In genomic region chrX:24672701-24673190, GRCh38 we compare ENCODE assay signal across 17 cellular contexts. TPM values are rescaled to one million over a fixed set of nuclear protein-coding genes. Genes with fewer than 3 reads are reported as not detected.
DNase-seq lines count a peak whose midpoint lies in the region; ATAC-seq and TF ChIP-seq lines count a peak whose summit lies in the region.
"Had no signal": no experiment of that assay in that cellular context is flagged by ENCODE, and none has a peak within 500 bp of the region (broad histone marks: within the 10 kb centered on the region; RNA-seq: fewer than 3 reads in every experiment).

No MANE protein-coding gene starts in this region.

- TF ChIP-seq POLR2A in esophagus muscularis mucosa (IDR thresholded peaks at IDR 0.05; ENCODE audit: low read depth) = no peak

- no peaks in the 10 kb centered on the region for H3K4me1 Mint-ChIP-seq in activated CD8-positive, alpha-beta memory T cell treated with anti-CD3 and anti-CD28 coated beads, Interleukin-2, amount 10 ng/mL, durations not matched to agents 7 days and 5 days

- no peaks in the 10 kb centered on the region for H3K4me1 ChIP-seq in esophagus muscularis mucosa
- no peaks in the 10 kb centered on the region for H3K4me1 ChIP-seq in A673 (ENCODE audit: insufficient read depth, low read length, poor library complexity, severe bottlenecking)
- H3K4me1 ChIP-seq: BLaER1 treated with 17β-estradiol and CSF1 and Interleukin-3, amounts not matched to agents 10 nM and 100 nM; heart left ventricle; prostate gland had no signal

- intact Hi-C loops in esophagus muscularis mucosa (cut with DNase I) (no loop called here), A673 (cut with micrococcal nuclease; ENCODE audit: unreplicated experiment) (no loop called here)

- H3K27ac Mint-ChIP-seq in activated CD8-positive, alpha-beta memory T cell treated with anti-CD3 and anti-CD28 coated beads, Interleukin-2, amount 10 ng/mL, durations not matched to agents 7 days and 5 days = no peak overlapping the region
- H3K27ac Mint-ChIP-seq: activated T-cell treated with anti-CD3 and anti-CD28 coated beads, Interleukin-2, amount 50 U/mL, for 72 hours had no signal

- no peaks in the 10 kb centered on the region for H3K36me3 Mint-ChIP-seq in activated CD8-positive, alpha-beta memory T cell treated with anti-CD3 and anti-CD28 coated beads, Interleukin-2, amount 10 ng/mL, durations not matched to agents 7 days and 5 days

- POLR2A ChIA-PET in A673 (lab: Charles Lee; ENCODE audit: low non-redundant PET) = interaction anchor here (0.6 kb wide), 1 partner anchor 23 kb away, joined by 3 read pairs; no protein-coding TSS in a partner anchor

- ATAC-seq in activated CD8-positive, alpha-beta memory T cell treated with anti-CD3 and anti-CD28 coated beads, Interleukin-2, amount 10 ng/mL, durations not matched to agents 7 days and 5 days = no peak
- ATAC-seq: activated T-cell treated with anti-CD3 and anti-CD28 coated beads, Interleukin-2, amount 50 U/mL, for 72 hours; heart left ventricle had no signal

- H3K9me3 Mint-ChIP-seq in activated CD8-positive, alpha-beta memory T cell treated with anti-CD3 and anti-CD28 coated beads, Interleukin-2, amount 10 ng/mL, durations not matched to agents 7 days and 5 days (ENCODE audit: low read depth) = no peaks in the 10 kb centered on the region
- H3K9me3 Mint-ChIP-seq: activated T-cell treated with anti-CD3 and anti-CD28 coated beads, Interleukin-2, amount 50 U/mL, for 72 hours had no signal

- 76% methylated on average over 11 of the region's 11 CpGs for WGBS in esophagus muscularis mucosa

- H3K27me3 Mint-ChIP-seq in activated CD8-positive, alpha-beta memory T cell treated with anti-CD3 and anti-CD28 coated beads, Interleukin-2, amount 10 ng/mL, durations not matched to agents 7 days and 5 days = peaks cover 5% of the 10 kb centered on the region

- H3K27ac ChIP-seq in esophagus muscularis mucosa (replicated peaks in 1 of 4) = no peak overlapping the region
- no peak overlapping the region for H3K27ac ChIP-seq in A673 (ENCODE audit: low read depth, low read length, poor library complexity, severe bottlenecking)
- H3K27ac ChIP-seq: BLaER1 treated with 17β-estradiol and CSF1 and Interleukin-3, amounts not matched to agents 10 nM and 100 nM; heart left ventricle; prostate gland had no signal

- H3K36me3 ChIP-seq in esophagus muscularis mucosa (no peaks in the 10 kb centered on the region), A673 (ENCODE audit: insufficient read depth, low read length, poor library complexity, severe bottlenecking) (no peaks in the 10 kb centered on the region)
- H3K36me3 ChIP-seq: BLaER1 treated with 17β-estradiol and CSF1 and Interleukin-3, amounts not matched to agents 10 nM and 100 nM; heart left ventricle; prostate gland had no signal

- no peaks in the 10 kb centered on the region for H3K27me3 ChIP-seq in esophagus muscularis mucosa
- H3K27me3 ChIP-seq in A673 (replicated peaks; ENCODE audit: insufficient read depth, low read depth, low read length, poor library complexity) = no peaks in the 10 kb centered on the region

- H3K4me3 Mint-ChIP-seq in activated CD8-positive, alpha-beta memory T cell treated with anti-CD3 and anti-CD28 coated beads, Interleukin-2, amount 10 ng/mL, durations not matched to agents 7 days and 5 days = no peak overlapping the region
- H3K4me3 Mint-ChIP-seq: activated T-cell treated with anti-CD3 and anti-CD28 coated beads, Interleukin-2, amount 50 U/mL, for 72 hours had no signal

- DNase-seq in RPMI7951 (ENCODE audit: low read depth) = peak; percentile 4
- peak; percentile 69 for DNase-seq in ecto neural progenitor cell (ENCODE audit: low spot score)
- peak; percentile 73 for DNase-seq in midbrain (lab: John Stamatoyannopoulos, UW)
- peak; percentile 73 for DNase-seq in superior temporal gyrus (ENCODE audit: extremely low spot score)
- DNase-seq in esophagus muscularis mucosa (ENCODE audit: extremely low spot score) = no peak
- no peak for DNase-seq in A673 (ENCODE audit: low spot score)
- DNase-seq in activated CD8-positive, alpha-beta memory T cell treated with anti-CD3 and anti-CD28 coated beads, Interleukin-2, amount 10 ng/mL, durations not matched to agents 7 days and 5 days = no peak
- DNase-seq: activated CD4-positive, alpha-beta T cell treated with anti-CD3 and anti-CD28 coated beads, Interleukin-2, amount 50 U/mL, for 1 hour; activated T-cell treated with anti-CD3 and anti-CD28 coated beads, Interleukin-2, amount 50 U/mL, for 72 hours; DND-41; erythroblast; heart left ventricle; NCI-H1694; NCI-H510A; OCI-M1 had no signal

- no peak for TF ChIP-seq CTCF in esophagus muscularis mucosa (IDR thresholded peaks at IDR 0.05)
- no peak for TF ChIP-seq CTCF in A673 (conservative IDR thresholded peaks at IDR 0.05; ENCODE audit: low read depth, low read length)

- CTCF ChIA-PET in A673 (lab: Charles Lee) = no interaction called here
- CTCF ChIA-PET in activated CD8-positive, alpha-beta memory T cell treated with anti-CD3 and anti-CD28 coated beads, Interleukin-2, amount 10 ng/mL, durations not matched to agents 7 days and 5 days (lab: Charles Lee) = no interaction called here

- TF ChIP-seq EP300 in esophagus muscularis mucosa (IDR thresholded peaks at IDR 0.05) = no peak

- H3K4me3 ChIP-seq in esophagus muscularis mucosa (no peak overlapping the region), A673 (ENCODE audit: low read depth, low read length, poor library complexity, severe bottlenecking) (no peak overlapping the region)
- H3K4me3 ChIP-seq: BLaER1 treated with 17β-estradiol and CSF1 and Interleukin-3, amounts not matched to agents 10 nM and 100 nM; heart left ventricle; prostate gland had no signal

- H3K9me3 ChIP-seq in esophagus muscularis mucosa (no peaks in the 10 kb centered on the region), A673 (ENCODE audit: low read depth, low read length, poor library complexity, severe bottlenecking) (no peaks in the 10 kb centered on the region)
- H3K9me3 ChIP-seq: BLaER1 treated with 17β-estradiol and CSF1 and Interleukin-3, amounts not matched to agents 10 nM and 100 nM; heart left ventricle; prostate gland had no signal

- BruUV-seq in A673 (replicated peaks; lab: Mats Ljungman, UMichigan) = no TSS peak

RNA-seq across cellular contexts. Expression of gene POLA1, which starts 21.0 kb away (rescaled TPM):
- total RNA-seq in RPMI7951 (2014; rRNA removed; shearing (Covaris generic)) = 26.2 and 28.6 TPM in 2 replicates
- 10 to 100 TPM in 1 of 4 donors, 1 to 10 TPM in 3; 9.4 to 15.7 (median 10.0) TPM for total RNA-seq in esophagus muscularis mucosa
- 44.9 and 45.9 TPM in 2 replicates for total RNA-seq in A673 (2021)
- 10 to 100 TPM; 35.7 to 36.5 TPM for total RNA-seq in activated CD8-positive, alpha-beta memory T cell treated with anti-CD3 and anti-CD28 coated beads, Interleukin-2, amount 10 ng/mL, durations not matched to agents 7 days and 5 days

RNA-seq across cellular contexts. Expression of gene PCYT1B, which starts 25.6 kb away (rescaled TPM):
- total RNA-seq in RPMI7951 (2014; rRNA removed; shearing (Covaris generic)) = 0.39 and 0.84 TPM in 2 replicates
- 10 to 100 TPM in 1 of 4 donors, 1 to 10 TPM in 3; 5.8 to 11.7 (median 9.5) TPM for total RNA-seq in esophagus muscularis mucosa
- total RNA-seq in A673 (2021) = 3.6 and 4.3 TPM in 2 replicates
- under 1 TPM in 1 of 2 experiments, not detected in 1; 0.23 TPM for total RNA-seq in activated CD8-positive, alpha-beta memory T cell treated with anti-CD3 and anti-CD28 coated beads, Interleukin-2, amount 10 ng/mL, durations not matched to agents 7 days and 5 days

Comparison
In these comparisons a context has a peak if more than half of its experiments do, and no peak if none do; other contexts are left out.
1. DNase-seq: peak in RPMI7951 (single experiment), ecto neural progenitor cell (single experiment), midbrain (single experiment) and superior temporal gyrus (single experiment); none in esophagus muscularis mucosa (single experiment), A673 (single experiment) and activated CD8-positive, alpha-beta memory T cell treated with anti-CD3 and anti-CD28 coated beads, Interleukin-2, amount 10 ng/mL, durations not matched to agents 7 days and 5 days (single experiment).